Comparison of ENCODE assay signal across 13 cellular contexts in genomic region chr1:205279986-205280385, GRCh38. TPM values are rescaled to one million over a fixed set of nuclear protein-coding genes. Genes with fewer than 3 reads are reported as not detected.
DNase-seq lines count a peak whose midpoint lies in the region; ATAC-seq and TF ChIP-seq lines count a peak whose summit lies in the region.
"Had no signal": no experiment of that assay in that cellular context is flagged by ENCODE, and none has a peak within 500 bp of the region (broad histone marks: within the 10 kb centered on the region; RNA-seq: fewer than 3 reads in every experiment).

No MANE protein-coding gene starts in this region.

- intact Hi-C loops in esophagus squamous epithelium (cut with DNase I): no loop called here

- H3K4me1 Mint-ChIP-seq in type B pancreatic cell (ENCODE audit: unreplicated experiment): peaks cover 15% of the 10 kb centered on the region

- no peaks in the 10 kb centered on the region for H3K36me3 Mint-ChIP-seq in type B pancreatic cell

- peak; percentile 22 for DNase-seq in stimulated activated CD4-positive, alpha-beta T cell treated with anti-CD3 and anti-CD28 coated beads, Interleukin-15, amount 100 ng/mL, for 24 hours
- DNase-seq in stimulated activated CD4-positive, alpha-beta T cell treated with anti-CD3 and anti-CD28 coated beads, Interleukin-4, amount 100 ng/mL, for 24 hours: no peak
- DNase-seq in RWPE2 (ENCODE audit: low spot score) (no peak), esophagus squamous epithelium (lab: John Stamatoyannopoulos, UW) (no peak), type B pancreatic cell (ENCODE audit: extremely low spot score, unreplicated experiment) (no peak), NCI-H2227 treated with DMSO at 0.1 percent for 48 hours (lab: John Stamatoyannopoulos, UW) (no peak), foreskin melanocyte (no peak)
- DNase-seq: DMS79 treated with DMSO at 0.1 percent for 48 hours; psoas muscle; stimulated activated CD4-positive, alpha-beta T cell treated with anti-CD3 and anti-CD28 coated beads, Interleukin-2, amount 100 ng/mL, for 24 hours had no signal

- no peaks in the 10 kb centered on the region for H3K9me3 Mint-ChIP-seq in type B pancreatic cell

- peak overlapping the region; percentile 85 for H3K27ac Mint-ChIP-seq in type B pancreatic cell

- no peaks in the 10 kb centered on the region for H3K36me3 ChIP-seq in RWPE2 (ENCODE audit: low read depth)
- no peaks in the 10 kb centered on the region for H3K36me3 ChIP-seq in esophagus squamous epithelium
- H3K36me3 ChIP-seq: ascending aorta had no signal

- H3K27me3 Mint-ChIP-seq in type B pancreatic cell: no peaks in the 10 kb centered on the region

- no peak for ATAC-seq in RWPE2 (ENCODE audit: low read depth)
- ATAC-seq in GM19463 (IDR thresholded peaks at IDR 0.05; ENCODE audit: unreplicated experiment): no peak
- ATAC-seq: HCT116, psoas muscle had no signal

- H3K4me1 ChIP-seq in RWPE2 (ENCODE audit: insufficient read depth, poor library complexity, severe bottlenecking) (peaks cover 20% of the 10 kb centered on the region), esophagus squamous epithelium (peaks cover 31 to 76% (median 36%) of the 10 kb centered on the region in 3 donors)
- H3K4me1 ChIP-seq: ascending aorta had no signal

- TF ChIP-seq POLR2A in esophagus squamous epithelium (IDR thresholded peaks at IDR 0.05): no peak

- H3K4me3 ChIP-seq in RWPE2 (ENCODE audit: severe bottlenecking) (no peak overlapping the region), esophagus squamous epithelium (no peak overlapping the region)
- H3K4me3 ChIP-seq: ascending aorta, psoas muscle had no signal

- WGBS in esophagus squamous epithelium, 2 donors: 35% methylated on average over 3 of the region's 3 CpGs; no CpG with 5 or more reads in 1 of the 2 donors

- H3K4me3 Mint-ChIP-seq in type B pancreatic cell: no peak overlapping the region

- TF ChIP-seq CTCF in RWPE2 (IDR thresholded peaks at IDR 0.05; ENCODE audit: poor library complexity, severe bottlenecking) (no peak), esophagus squamous epithelium (IDR thresholded peaks at IDR 0.05) (no peak), type B pancreatic cell (conservative IDR thresholded peaks at IDR 0.05) (no peak)

- no peaks in the 10 kb centered on the region for H3K9me3 ChIP-seq in RWPE2 (ENCODE audit: severe bottlenecking)
- no peaks in the 10 kb centered on the region for H3K9me3 ChIP-seq in esophagus squamous epithelium
- H3K9me3 ChIP-seq: ascending aorta, psoas muscle had no signal

- H3K27me3 ChIP-seq in RWPE2 (ENCODE audit: insufficient read depth, poor library complexity, severe bottlenecking) (no peaks in the 10 kb centered on the region), esophagus squamous epithelium (no peaks in the 10 kb centered on the region)
- H3K27me3 ChIP-seq: ascending aorta had no signal

- H3K27ac ChIP-seq in RWPE2 (ENCODE audit: poor library complexity, severe bottlenecking) (peak overlapping the region; percentile 5), esophagus squamous epithelium (peak overlapping the region; percentile 47 to 91 (median 80))
- H3K27ac ChIP-seq: ascending aorta, psoas muscle had no signal

RNA-seq across cellular contexts. Expression of gene NUAK2, which starts 41.6 kb away (rescaled TPM):
- total RNA-seq in esophagus squamous epithelium (10 to 100 TPM; 15.8 to 32.0 (median 21.4) TPM), type B pancreatic cell (ENCODE audit: low replicate concordance) (13.5 and 17.7 TPM in 2 replicates)

RNA-seq across cellular contexts. Expression of gene TMCC2, which starts 52.2 kb away (rescaled TPM):
- total RNA-seq in esophagus squamous epithelium (1 to 10 TPM in 1 of 4 donors, under 1 TPM in 3; 0.76 to 1.9 (median 0.91) TPM), type B pancreatic cell (ENCODE audit: low replicate concordance) (3.0 and 6.2 TPM in 2 replicates)
